27 cellular contexts compared by ENCODE assay signal in genomic region chr2:168727904-168728470, GRCh38.
"Had no signal": no experiment of that assay in that cellular context is flagged by ENCODE, and none has a peak within 500 bp of the region (broad histone marks: within the 10 kb centered on the region; RNA-seq: fewer than 3 reads in every experiment).

No MANE protein-coding gene starts in this region.

- ATAC-seq: activated CD4-positive, alpha-beta T cell treated with anti-CD3 and anti-CD28 coated beads for 36 hours; activated CD4-positive, CD25-positive, alpha-beta regulatory T cell treated with anti-CD3 and anti-CD28 coated beads, Interleukin-2, amount 50 U/mL, for 24 hours; activated CD8-positive, alpha-beta T cell treated with anti-CD3 and anti-CD28 coated beads, Interleukin-2, amount 10 ng/mL, durations not matched to agents 7 days and 5 days; activated naive CD4-positive, alpha-beta T cell treated with anti-CD3 and anti-CD28 coated beads, Interleukin-2, amount 50 U/mL, for 72 hours; Panc1; WTC11 had no signal

- H3K9me3 Mint-ChIP-seq: activated CD4-positive, alpha-beta T cell treated with anti-CD3 and anti-CD28 coated beads, Interleukin-2, amount 10 ng/mL, durations not matched to agents 7 days and 5 days; activated naive CD4-positive, alpha-beta T cell treated with anti-CD3 and anti-CD28 coated beads, Interleukin-2, amount 50 U/mL, for 72 hours; activated T-helper 2 cell treated with anti-CD3 and anti-CD28 coated beads, Interferon-gamma antibody, Interleukin-2, Interleukin-4, amounts not matched to agents 10 μg/mL and 5 μg/mL and 100 μg/mL, durations not matched to agents 14 hours and 24 hours and 36 hours; brain had no signal

- H3K4me1 ChIP-seq: SJCRH30 had no signal

- H3K27ac ChIP-seq: adrenal gland, SJCRH30, SK-N-MC had no signal

- H3K4me3 ChIP-seq: adrenal gland, SJCRH30, SK-N-MC had no signal

- H3K27me3 ChIP-seq: adrenal gland, SJCRH30 had no signal

- H3K27me3 Mint-ChIP-seq: activated CD4-positive, alpha-beta T cell treated with anti-CD3 and anti-CD28 coated beads for 36 hours; activated CD4-positive, alpha-beta T cell treated with anti-CD3 and anti-CD28 coated beads, Interleukin-2, amount 10 ng/mL, durations not matched to agents 7 days and 5 days; brain had no signal

- FAIRE-seq: bronchial epithelial cell had no signal

- H3K36me3 ChIP-seq: adrenal gland had no signal

- H3K4me3 Mint-ChIP-seq: activated CD4-positive, alpha-beta T cell treated with anti-CD3 and anti-CD28 coated beads for 36 hours; activated CD4-positive, alpha-beta T cell treated with anti-CD3 and anti-CD28 coated beads, Interleukin-2, amount 10 ng/mL, durations not matched to agents 7 days and 5 days; activated CD8-positive, alpha-beta T cell treated with anti-CD3 and anti-CD28 coated beads, Interleukin-2, amount 10 ng/mL, durations not matched to agents 7 days and 5 days; brain; WTC11 had no signal

- H3K27ac Mint-ChIP-seq: activated CD4-positive, alpha-beta T cell treated with anti-CD3 and anti-CD28 coated beads for 36 hours; activated CD4-positive, alpha-beta T cell treated with anti-CD3 and anti-CD28 coated beads, Interleukin-2, amount 10 ng/mL, durations not matched to agents 7 days and 5 days; activated CD8-positive, alpha-beta T cell treated with anti-CD3 and anti-CD28 coated beads, Interleukin-2, amount 10 ng/mL, durations not matched to agents 7 days and 5 days; activated T-helper 2 cell treated with anti-CD3 and anti-CD28 coated beads, Interferon-gamma antibody, Interleukin-2, Interleukin-4, amounts not matched to agents 10 μg/mL and 5 μg/mL and 100 μg/mL, durations not matched to agents 14 hours and 24 hours and 36 hours; brain; WTC11 had no signal

- H3K9me3 ChIP-seq: adrenal gland, SJCRH30 had no signal

- H3K4me1 Mint-ChIP-seq: activated CD4-positive, alpha-beta T cell treated with anti-CD3 and anti-CD28 coated beads, Interleukin-2, amount 10 ng/mL, durations not matched to agents 7 days and 5 days had no signal

- DNase-seq: activated CD4-positive, alpha-beta T cell treated with anti-CD3 and anti-CD28 coated beads for 36 hours; activated CD4-positive, alpha-beta T cell treated with anti-CD3 and anti-CD28 coated beads, Interleukin-2, amount 10 ng/mL, durations not matched to agents 7 days and 5 days; activated CD4-positive, alpha-beta T cell treated with anti-CD3 and anti-CD28 coated beads, Interleukin-2, amount 50 U/mL, for 48 hours; activated CD8-positive, alpha-beta T cell treated with anti-CD3 and anti-CD28 coated beads, Interleukin-2, amount 10 ng/mL, durations not matched to agents 7 days and 5 days; activated gamma-delta T cell; activated naive CD4-positive, alpha-beta T cell treated with Interleukin-2 at 50 U/mL for 16 hours; adrenal gland; caudate nucleus; cerebellar nuclear complex; NCI-H1105; NCI-H1436; NCI-H1694; NCI-H1930; NCI-H2081 treated with DMSO at 0.1 percent for 48 hours; NCI-H345; NCI-H524 treated with DMSO at 0.1 percent for 48 hours; SHP77; SJCRH30; T1000 had no signal
